Comparison of ENCODE assay signal across 9 cellular contexts in genomic region chr3:128875556-128876120, GRCh38. TPM values are rescaled to one million over a fixed set of nuclear protein-coding genes. Genes with fewer than 3 reads are reported as not detected.
DNase-seq lines count a peak whose midpoint lies in the region; ATAC-seq, FAIRE-seq and TF ChIP-seq lines count a peak whose summit lies in the region.
"Had no signal": no experiment of that assay in that cellular context is flagged by ENCODE, and none has a peak within 500 bp of the region (broad histone marks: within the 10 kb centered on the region; RNA-seq: fewer than 3 reads in every experiment).

No MANE protein-coding gene starts in this region.

- no peaks in the 10 kb centered on the region for H3K9me3 Mint-ChIP-seq in activated naive CD8-positive, alpha-beta T cell (ENCODE audit: low read depth)

- peak overlapping the region; percentile 42 for H3K27ac Mint-ChIP-seq in activated naive CD8-positive, alpha-beta T cell

- H3K27me3 Mint-ChIP-seq in activated naive CD8-positive, alpha-beta T cell: no peaks in the 10 kb centered on the region

- no peak for ATAC-seq in GM21447 (IDR thresholded peaks at IDR 0.05; ENCODE audit: unreplicated experiment)
- no peak for ATAC-seq in gastroesophageal sphincter
- ATAC-seq: pancreas had no signal

- POLR2A ChIA-PET in SK-N-SH (lab: Yijun Ruan, JAX): no interaction called here

- no peak overlapping the region for H2AFZ ChIP-seq in SK-N-SH (ENCODE audit: low read depth)

- H3K4me2 ChIP-seq in SK-N-SH: no peak overlapping the region

- TF ChIP-seq RAD21 in SK-N-SH (IDR thresholded peaks at IDR 0.05; ENCODE audit: low read length): peak; percentile 53

- peaks cover 5% of the 10 kb centered on the region for H3F3A ChIP-seq in SK-N-SH (replicated peaks; ENCODE audit: insufficient read depth)

- H3K9me2 ChIP-seq in SK-N-SH: no peaks in the 10 kb centered on the region

- no peaks in the 10 kb centered on the region for H3K27me3 ChIP-seq in H7 (ENCODE audit: control insufficient read depth, insufficient read depth, low read length)
- H3K27me3 ChIP-seq in SK-N-SH (ENCODE audit: insufficient read depth): no peaks in the 10 kb centered on the region
- H3K27me3 ChIP-seq in gastroesophageal sphincter: no peaks in the 10 kb centered on the region
- H3K27me3 ChIP-seq: pancreas had no signal

- TF ChIP-seq CTCF in SK-N-SH (IDR thresholded peaks at IDR 0.05): peak; percentile 47
- TF ChIP-seq CTCF in kidney (IDR thresholded peaks at IDR 0.05; ENCODE audit: borderline replicate concordance, extremely low read depth, insufficient read depth): peak; percentile 35
- TF ChIP-seq CTCF in gastroesophageal sphincter (IDR thresholded peaks at IDR 0.05): peak in 1 of 4 experiments; percentile 42

- peak; percentile 61 to 69 for DNase-seq in AML-193 (lab: John Stamatoyannopoulos, UW)
- DNase-seq in H7: peak; percentile 86
- DNase-seq in SK-N-SH: peak; percentile 58
- DNase-seq in kidney: peak; percentile 74
- peak; percentile 35 to 50 for DNase-seq in stimulated activated CD8-positive, alpha-beta memory T cell treated with anti-CD3 and anti-CD28 coated beads, Interleukin-15, amount 100 ng/mL, for 48 hours (ENCODE audit: low read depth in 2 of 2)

- TF ChIP-seq POLR2A in gastroesophageal sphincter (IDR thresholded peaks at IDR 0.05): no peak

- H3K4me3 Mint-ChIP-seq in activated naive CD8-positive, alpha-beta T cell: no peak overlapping the region

- CTCF ChIA-PET in SK-N-SH (lab: Yijun Ruan, JAX): interaction anchor here (0.6 to 2.6 kb wide), 10 partner anchors 8 to 370 kb away, joined by 3 to 11 read pairs (median 4); no protein-coding TSS in a partner anchor

- no peaks in the 10 kb centered on the region for H3K36me3 Mint-ChIP-seq in activated naive CD8-positive, alpha-beta T cell

- no peaks in the 10 kb centered on the region for H3K9me3 ChIP-seq in SK-N-SH
- no peaks in the 10 kb centered on the region for H3K9me3 ChIP-seq in kidney (ENCODE audit: control insufficient read depth in 1 of 2, low read length in 2 of 2)
- no peaks in the 10 kb centered on the region for H3K9me3 ChIP-seq in gastroesophageal sphincter
- H3K9me3 ChIP-seq: pancreas had no signal

- H3K79me2 ChIP-seq in SK-N-SH (ENCODE audit: insufficient read depth): peaks cover 27% of the 10 kb centered on the region

- H3K36me3 ChIP-seq in H7 (replicated peaks; ENCODE audit: control insufficient read depth, insufficient read depth, low read length) (no peaks in the 10 kb centered on the region), SK-N-SH (replicated peaks in 1 of 2; ENCODE audit: control insufficient read depth in 1 of 2, insufficient read depth in 2 of 2, low read length in 1 of 2) (peaks cover 0 to 3% of the 10 kb centered on the region in 2 experiments), kidney (ENCODE audit: control insufficient read depth in 1 of 2, insufficient read depth in 2 of 2, low read length in 2 of 2) (no peaks in the 10 kb centered on the region), gastroesophageal sphincter (no peaks in the 10 kb centered on the region)
- H3K36me3 ChIP-seq: pancreas had no signal

- H3K4me1 Mint-ChIP-seq in activated naive CD8-positive, alpha-beta T cell (ENCODE audit: low read depth): peaks cover 37% of the 10 kb centered on the region

- peaks cover 0 to 20% of the 10 kb centered on the region in 2 experiments; a peak in 2 of 4 replicates for H3K4me1 ChIP-seq in SK-N-SH (ENCODE audit: control insufficient read depth in 1 of 2, insufficient read depth in 2 of 2, low read depth in 1 of 2, low read length in 1 of 2)
- peaks cover 10 to 13% of the 10 kb centered on the region in 2 donors for H3K4me1 ChIP-seq in kidney (ENCODE audit: control insufficient read depth in 1 of 2, insufficient read depth in 1 of 2, low read depth in 1 of 2, low read length in 2 of 2)
- H3K4me1 ChIP-seq in gastroesophageal sphincter: peaks cover 0 to 22% (median 13%) of the 10 kb centered on the region in 3 donors

- no peak overlapping the region for H3K4me3 ChIP-seq in H7 (ENCODE audit: insufficient read depth, low read depth, low read length)
- H3K4me3 ChIP-seq in SK-N-SH (ENCODE audit: low read depth in 2 of 2, low read length in 1 of 2): no peak overlapping the region
- no peak overlapping the region for H3K4me3 ChIP-seq in kidney (ENCODE audit: low read length in 2 of 2)
- H3K4me3 ChIP-seq in gastroesophageal sphincter: no peak overlapping the region
- H3K4me3 ChIP-seq: pancreas had no signal

- no peak for TF ChIP-seq EP300 in SK-N-SH (IDR thresholded peaks at IDR 0.05; ENCODE audit: borderline replicate concordance in 1 of 2, low read depth in 1 of 2, low read length in 1 of 2)
- TF ChIP-seq EP300 in gastroesophageal sphincter (IDR thresholded peaks at IDR 0.05): no peak

- H3K9ac ChIP-seq in SK-N-SH (no peak overlapping the region), kidney (ENCODE audit: low read length in 2 of 2) (no peak overlapping the region)

- intact Hi-C loops in kidney (cut with DNase I): no loop called here

- no peak for FAIRE-seq in kidney (lab: Jason Lieb, UNC)
- FAIRE-seq: pancreas had no signal

- H4K20me1 ChIP-seq in SK-N-SH (ENCODE audit: insufficient read depth): no peaks in the 10 kb centered on the region

- H3K27ac ChIP-seq in SK-N-SH (ENCODE audit: low read depth in 2 of 2, low read length in 1 of 2) (no peak overlapping the region), kidney (ENCODE audit: low read depth in 2 of 2, low read length in 2 of 2) (no peak overlapping the region), gastroesophageal sphincter (no peak overlapping the region)
- H3K27ac ChIP-seq: pancreas had no signal

- 77% methylated on average over 12 of the region's 12 CpGs for WGBS in SK-N-SH (ENCODE audit: low lambda C conversion rate)
- 0 to 44% methylated on average over 2 to 12 of the region's 12 CpGs for WGBS in gastroesophageal sphincter (ENCODE audit: low coverage in 1 of 2), 2 donors

TF ChIP-seq in SK-N-SH, 30 proteins besides CTCF, POLR2A, EP300 and RAD21:
- TF ChIP-seq CHD2 (IDR thresholded peaks at IDR 0.05; ENCODE audit: low read length, partially characterized antibody): peak; percentile 16
- TF ChIP-seq GATA2 (CRISPR knock-in tag; IDR thresholded peaks at IDR 0.05): no peak
- TF ChIP-seq RXRA (IDR thresholded peaks at IDR 0.05; ENCODE audit: borderline replicate concordance, low read depth): no peak
- peak; percentile 27; the same call in 1 of the 2 replicates for TF ChIP-seq SMC3 (IDR thresholded peaks at IDR 0.05; ENCODE audit: low read depth, low read length)
TF ChIP-seq in SK-N-SH: peak in this region for 2.

RNA-seq across cellular contexts. Expression of gene ACAD9, which starts 3.8 kb away (rescaled TPM):
- 20.1 and 20.4 TPM in 2 replicates for total RNA-seq in H7 (2014; rRNA removed; shearing (Covaris generic))
- polyA plus RNA-seq in SK-N-SH (2012; rRNA removed) (38.2 and 41.9 TPM in 2 replicates), kidney (ENCODE audit: insufficient read depth, low read depth, low replicate concordance) (36.2 TPM)
- 21.3 and 28.1 TPM in 2 replicates for polyA plus RNA-seq in SK-N-SH (2012; cell fraction: cytosol; rRNA removed)
- 95.1 and 120 TPM in 2 replicates for polyA plus RNA-seq in SK-N-SH (2012; cell fraction: nucleus; rRNA removed)
- total RNA-seq in kidney (50.2 TPM), gastroesophageal sphincter (10 to 100 TPM; 32.4 to 44.0 (median 38.7) TPM)
